In genomic region chr17:16215273-16215964, GRCh38 we compare ENCODE assay signal across 8 cellular contexts. TPM values are rescaled to one million over a fixed set of nuclear protein-coding genes. Genes with fewer than 3 reads are reported as not detected.
DNase-seq lines count a peak whose midpoint lies in the region; ATAC-seq, FAIRE-seq and TF ChIP-seq lines count a peak whose summit lies in the region.

Gene NCOR1, minus strand, starts transcription at chr17:16215534. Its CDS starts 20,965 bp downstream, at chr17:16194569.

- peaks cover 89% of the 10 kb centered on the region for H3K79me2 ChIP-seq in SU-DHL-6 (ENCODE audit: insufficient read depth, low read length)

- peak within 1 kb of the TSS; percentile 80 for H3K27ac Mint-ChIP-seq in activated naive CD8-positive, alpha-beta T cell treated with anti-CD3 and anti-CD28 coated beads, Interleukin-2, amount 10 ng/mL, durations not matched to agents 7 days and 5 days

- peak in 1 of 2 donors; percentile 93 for TF ChIP-seq POLR2A in thyroid gland (IDR thresholded peaks at IDR 0.05)

- peaks cover 24% of the 10 kb centered on the region; the same call in 1 of the 2 replicates for H3F3A ChIP-seq in SU-DHL-6 (ENCODE audit: insufficient read depth)

- no peaks in the 10 kb centered on the region for H3K27me3 ChIP-seq in SU-DHL-6 (ENCODE audit: low read length)
- H3K27me3 ChIP-seq in pancreas = no peaks in the 10 kb centered on the region
- H3K27me3 ChIP-seq in thyroid gland = no peaks in the 10 kb centered on the region

- H3K4me2 ChIP-seq in SU-DHL-6 (ENCODE audit: low read depth, low read length, poor library complexity, severe bottlenecking) = peak within 1 kb of the TSS; percentile 76

- H3K27ac ChIP-seq in SU-DHL-6 (ENCODE audit: low read depth, low read length) (peak within 1 kb of the TSS; percentile 78), pancreas (peak within 1 kb of the TSS; percentile 87 to 96 (median 89)), thyroid gland (peak within 1 kb of the TSS; percentile 90 to 97 (median 95))

- FAIRE-seq in pancreas (lab: Jason Lieb, UNC) = no peak

- POLR2A ChIA-PET in activated naive CD8-positive, alpha-beta T cell treated with anti-CD3 and anti-CD28 coated beads, Interleukin-2, amount 10 ng/mL, durations not matched to agents 7 days and 5 days (lab: Charles Lee) = interaction anchor here (0.9 to 4.2 kb wide), 11 partner anchors 13 to 270 kb away, joined by 3 to 41 read pairs (median 3); partner anchors contain the start of genes ADORA2B, CENPV, TRPV2 and TTC19

- H4K20me1 ChIP-seq in SU-DHL-6 (ENCODE audit: low read depth, low read length) = peaks cover 5% of the 10 kb centered on the region; the same call in 1 of the 2 replicates

- H3K36me3 ChIP-seq in SU-DHL-6 (ENCODE audit: low read length) (no peaks in the 10 kb centered on the region), pancreas (no peaks in the 10 kb centered on the region), thyroid gland (no peaks in the 10 kb centered on the region)

- peak; percentile 91 for DNase-seq in NCI-H1105 treated with DMSO at 0.1 percent for 48 hours (lab: John Stamatoyannopoulos, UW)
- peak; percentile 90 for DNase-seq in activated naive CD8-positive, alpha-beta T cell treated with anti-CD3 and anti-CD28 coated beads, Interleukin-2, amount 10 ng/mL, durations not matched to agents 7 days and 5 days
- peak; percentile 97 for DNase-seq in Right ventricle myocardium inferior (ENCODE audit: missing footprints)
- DNase-seq in pancreas = peak; percentile 92 to 98 (median 94)
- peak; percentile 94 to 96 for DNase-seq in thyroid gland

- peaks cover 9 to 15% (median 14%) of the 10 kb centered on the region in 3 donors for H3K4me1 ChIP-seq in pancreas
- peaks cover 17 to 29% of the 10 kb centered on the region in 2 donors for H3K4me1 ChIP-seq in thyroid gland

- 0% methylated on average over 67 to 82 of the region's 82 CpGs for WGBS in pancreas, 2 donors
- WGBS in thyroid gland, 2 donors = 1 to 2% methylated on average over 10 to 16 of the region's 82 CpGs

- H3K4me3 ChIP-seq in SU-DHL-6 (ENCODE audit: insufficient read depth, low read length, poor library complexity, severe bottlenecking) (peak within 1 kb of the TSS; percentile 75), pancreas (peak within 1 kb of the TSS; percentile 72 to 97 (median 86)), thyroid gland (replicated peaks in 1 of 3) (peak within 1 kb of the TSS; percentile 83 to 99 (median 96))

- ATAC-seq in HG02678 (IDR thresholded peaks at IDR 0.05; ENCODE audit: unreplicated experiment) (peak; percentile 76), Right ventricle myocardium inferior (peak; percentile 98), pancreas (peak; percentile 90 to 95 (median 92))
- ATAC-seq in activated naive CD8-positive, alpha-beta T cell treated with anti-CD3 and anti-CD28 coated beads, Interleukin-2, amount 10 ng/mL, durations not matched to agents 7 days and 5 days (ENCODE audit: low read depth) = peak; percentile 83

- peak within 1 kb of the TSS; percentile 87 for H3K9ac ChIP-seq in SU-DHL-6 (ENCODE audit: low read length)

- H3K27me3 Mint-ChIP-seq in activated naive CD8-positive, alpha-beta T cell treated with anti-CD3 and anti-CD28 coated beads, Interleukin-2, amount 10 ng/mL, durations not matched to agents 7 days and 5 days = no peaks in the 10 kb centered on the region

- H3K9me2 ChIP-seq in SU-DHL-6 (replicated peaks; ENCODE audit: insufficient read depth, low read length) = no peaks in the 10 kb centered on the region

- peaks cover 2% of the 10 kb centered on the region for H3K36me3 Mint-ChIP-seq in activated naive CD8-positive, alpha-beta T cell treated with anti-CD3 and anti-CD28 coated beads, Interleukin-2, amount 10 ng/mL, durations not matched to agents 7 days and 5 days

- peak within 1 kb of the TSS; percentile 77 for H2AFZ ChIP-seq in SU-DHL-6 (ENCODE audit: low read depth, low read length, severe bottlenecking)

- TF ChIP-seq CTCF in GM12872 (IDR thresholded peaks at IDR 0.05; ENCODE audit: insufficient read depth, low read depth, low read length) (peak; percentile 44; the same call in 2 of the 3 replicates), SU-DHL-6 (IDR thresholded peaks at IDR 0.05; ENCODE audit: insufficient read depth, low read length, poor library complexity, severe bottlenecking) (no peak), pancreas (IDR thresholded peaks at IDR 0.05) (peak in 2 of 4 donors; percentile 18 to 21), thyroid gland (IDR thresholded peaks at IDR 0.05) (peak in 3 of 6 experiments; percentile 20 to 44 (median 30))

- intact Hi-C loops in Right ventricle myocardium inferior (cut with DNase I) = no loop called here
- intact Hi-C loops in pancreas (cut with DNase I) = no loop called here
- intact Hi-C loops in thyroid gland (cut with DNase I) = no loop called here

- peaks cover 28% of the 10 kb centered on the region for H3K4me1 Mint-ChIP-seq in activated naive CD8-positive, alpha-beta T cell treated with anti-CD3 and anti-CD28 coated beads, Interleukin-2, amount 10 ng/mL, durations not matched to agents 7 days and 5 days

- H3K9me3 Mint-ChIP-seq in activated naive CD8-positive, alpha-beta T cell treated with anti-CD3 and anti-CD28 coated beads, Interleukin-2, amount 10 ng/mL, durations not matched to agents 7 days and 5 days = no peaks in the 10 kb centered on the region

- peak within 1 kb of the TSS; percentile 98 for H3K4me3 Mint-ChIP-seq in activated naive CD8-positive, alpha-beta T cell treated with anti-CD3 and anti-CD28 coated beads, Interleukin-2, amount 10 ng/mL, durations not matched to agents 7 days and 5 days

- H3K9me3 ChIP-seq in SU-DHL-6 (ENCODE audit: insufficient read depth, low read length) = no peaks in the 10 kb centered on the region
- no peaks in the 10 kb centered on the region for H3K9me3 ChIP-seq in pancreas
- H3K9me3 ChIP-seq in thyroid gland = no peaks in the 10 kb centered on the region

RNA-seq across cellular contexts. Expression of gene NCOR1, which starts in this region (rescaled TPM):
- 100 to 1,000 TPM; 157 to 161 TPM for total RNA-seq in activated naive CD8-positive, alpha-beta T cell treated with anti-CD3 and anti-CD28 coated beads, Interleukin-2, amount 10 ng/mL, durations not matched to agents 7 days and 5 days
- 60.7 TPM for total RNA-seq in Right ventricle myocardium inferior
- 10 to 100 TPM; 39.8 to 79.2 (median 49.5) TPM for total RNA-seq in pancreas
- 100 to 1,000 TPM in 1 of 2 donors, 10 to 100 TPM in 1; 36.7 to 123 TPM for polyA plus RNA-seq in pancreas
- 100 to 1,000 TPM; 141 to 206 (median 204) TPM for total RNA-seq in thyroid gland

Comparison
In these comparisons a context has a peak if more than half of its experiments do, and no peak if none do; other contexts are left out.
1. Peak in every context shown above with its lines: DNase-seq, ATAC-seq, H3K4me3 ChIP-seq and H3K27ac ChIP-seq.